ENCODE assay signal across 15 cellular contexts in the genomic region with DNA sequence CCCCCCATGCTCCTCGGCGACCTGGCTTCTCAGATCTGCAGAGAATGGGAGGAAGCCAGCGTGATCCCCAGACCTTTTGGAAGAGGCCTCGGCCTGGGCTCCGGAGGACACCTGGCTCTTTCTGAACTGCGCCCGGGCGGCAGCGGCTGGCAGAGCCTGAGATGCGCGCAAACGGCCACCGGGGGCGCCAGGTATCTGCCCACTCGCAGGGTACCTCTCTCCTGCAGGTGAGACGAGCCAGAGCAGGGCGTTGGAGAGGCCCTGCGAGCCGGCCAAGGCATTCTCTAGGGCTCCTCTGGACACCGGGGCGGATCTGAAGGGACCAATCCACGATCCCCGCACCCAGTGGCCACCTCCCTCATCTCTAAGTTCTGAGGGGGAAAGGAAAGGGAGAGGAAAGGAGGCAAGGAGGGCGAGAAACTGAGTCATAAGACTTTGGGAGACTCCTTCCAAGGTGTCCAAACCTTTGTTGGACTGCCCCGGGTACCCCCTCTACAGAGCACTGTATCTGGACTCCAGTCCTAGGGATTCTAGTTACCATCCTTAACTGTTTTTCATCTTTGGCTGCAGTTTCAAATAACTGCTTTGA. TPM values are rescaled to one million over a fixed set of nuclear protein-coding genes. Genes with fewer than 3 reads are reported as not detected.
A peak's percentile ranks its signal among the peaks of the same experiment; 100 is the strongest.
DNase-seq lines count a peak whose midpoint lies in the region; ATAC-seq and TF ChIP-seq lines count a peak whose summit lies in the region.
"Had no signal": no experiment of that assay in that cellular context is flagged by ENCODE, and none has a peak within 500 bp of the region (broad histone marks: within the 10 kb centered on the region; RNA-seq: fewer than 3 reads in every experiment).

No MANE protein-coding gene starts in this region.

- POLR2A ChIA-PET in HCT116 (lab: Charles Lee): no interaction called here

- H3K4me1 ChIP-seq in HCT116 (ENCODE audit: control insufficient read depth in 1 of 2, insufficient read depth in 2 of 2, low read length in 2 of 2): no peaks in the 10 kb centered on the region
- H3K4me1 ChIP-seq: body of pancreas had no signal

- H3K4me3 ChIP-seq in HCT116 (replicated peaks in 1 of 2; ENCODE audit: low read depth in 1 of 2, low read length in 2 of 2) (no peak overlapping the region), SU-DHL-6 (ENCODE audit: insufficient read depth, low read length, poor library complexity, severe bottlenecking) (no peak overlapping the region)
- H3K4me3 ChIP-seq: body of pancreas, smooth muscle cell had no signal

- H3K27me3 ChIP-seq in HCT116 (ENCODE audit: insufficient read depth, low read length) (no peaks in the 10 kb centered on the region), SU-DHL-6 (ENCODE audit: low read length) (no peaks in the 10 kb centered on the region)
- H3K27me3 ChIP-seq: body of pancreas had no signal

- no peaks in the 10 kb centered on the region for H3K36me3 ChIP-seq in HCT116 (ENCODE audit: control insufficient read depth in 1 of 2, insufficient read depth in 2 of 2, low read length in 2 of 2)
- no peaks in the 10 kb centered on the region for H3K36me3 ChIP-seq in SU-DHL-6 (ENCODE audit: low read length)

- no peak overlapping the region for H3K9ac ChIP-seq in HCT116 (ENCODE audit: low read length)
- no peak overlapping the region for H3K9ac ChIP-seq in SU-DHL-6 (ENCODE audit: low read length)

- peak; percentile 96 for ATAC-seq in HCT116
- ATAC-seq: body of pancreas; naive thymus-derived CD8-positive, alpha-beta T cell had no signal

- intact Hi-C loops in HCT116 (cut with micrococcal nuclease): no loop called here

- no peak for TF ChIP-seq POLR2A in HCT116 (IDR thresholded peaks at IDR 0.05; ENCODE audit: borderline replicate concordance, extremely low read depth, insufficient read depth, insufficient read length)

- CTCF ChIA-PET in HCT116 (lab: Charles Lee): no interaction called here

- TF ChIP-seq CTCF in HCT116 (IDR thresholded peaks at IDR 0.05 in 2 of 3, conservative IDR thresholded peaks at IDR 0.05 in 1 of 3; ENCODE audit: borderline replicate concordance in 1 of 3, insufficient read depth in 1 of 3, low read depth in 2 of 3, low read length in 2 of 3) (peak in 2 of 3 experiments; percentile 55 to 63; a peak in 4 of 6 replicates), SU-DHL-6 (IDR thresholded peaks at IDR 0.05; ENCODE audit: insufficient read depth, low read length, poor library complexity, severe bottlenecking) (peak; percentile 40)

- no peaks in the 10 kb centered on the region for H3F3A ChIP-seq in SU-DHL-6 (ENCODE audit: insufficient read depth)

- no peaks in the 10 kb centered on the region for H3K9me2 ChIP-seq in HCT116 (ENCODE audit: insufficient read depth)
- no peaks in the 10 kb centered on the region for H3K9me2 ChIP-seq in SU-DHL-6 (replicated peaks; ENCODE audit: insufficient read depth, low read length)

- no peak overlapping the region for H3K4me2 ChIP-seq in HCT116 (ENCODE audit: low read length)
- H3K4me2 ChIP-seq in SU-DHL-6 (ENCODE audit: low read depth, low read length, poor library complexity, severe bottlenecking): no peak overlapping the region
- H3K4me2 ChIP-seq: smooth muscle cell had no signal

- no peaks in the 10 kb centered on the region; a peak in 1 of 4 replicates for H3K9me3 ChIP-seq in HCT116 (ENCODE audit: control insufficient read depth in 1 of 2, insufficient read depth in 1 of 2, low read depth in 1 of 2, low read length in 2 of 2)
- no peaks in the 10 kb centered on the region for H3K9me3 ChIP-seq in SU-DHL-6 (ENCODE audit: insufficient read depth, low read length)

- no TSS peak for BruUV-seq in HCT116 (replicated peaks; lab: Mats Ljungman, UMichigan)

- RAD21 ChIA-PET in HCT116 (lab: Charles Lee; ENCODE audit: low non-redundant PET in 1 of 2, low total read pairs in 2 of 2, uncharacterized antibody in 2 of 2, unreplicated experiment in 2 of 2): no interaction called here

- H3K27ac ChIP-seq in HCT116 (ENCODE audit: low read depth, low read length) (no peak overlapping the region), SU-DHL-6 (ENCODE audit: low read depth, low read length) (no peak overlapping the region)
- H3K27ac ChIP-seq: body of pancreas, epithelial cell of prostate had no signal

- H2AFZ ChIP-seq in HCT116 (ENCODE audit: low read depth, low read length, poor library complexity, severe bottlenecking) (no peak overlapping the region), SU-DHL-6 (ENCODE audit: low read depth, low read length, severe bottlenecking) (no peak overlapping the region)

- H3K79me2 ChIP-seq in HCT116 (ENCODE audit: insufficient read depth, low read length): no peaks in the 10 kb centered on the region
- no peaks in the 10 kb centered on the region for H3K79me2 ChIP-seq in SU-DHL-6 (ENCODE audit: insufficient read depth, low read length)

- H4K20me1 ChIP-seq in HCT116 (ENCODE audit: insufficient read depth) (no peaks in the 10 kb centered on the region), SU-DHL-6 (ENCODE audit: low read depth, low read length) (no peaks in the 10 kb centered on the region)

- peak; percentile 57 for DNase-seq in DMS53 (lab: John Stamatoyannopoulos, UW)
- DNase-seq in DMS53 treated with DMSO at 0.1 percent for 48 hours (lab: John Stamatoyannopoulos, UW; ENCODE audit: unreplicated experiment): no peak
- no peak for DNase-seq in HCT116 (ENCODE audit: low read depth, low spot score)
- DNase-seq in left kidney (ENCODE audit: low read depth, low spot score): peak; percentile 9
- no peak for DNase-seq in DMS153 treated with DMSO at 0.1 percent for 48 hours (lab: John Stamatoyannopoulos, UW; ENCODE audit: unreplicated experiment)
- no peak for DNase-seq in NCI-H1092 (lab: John Stamatoyannopoulos, UW)
- DNase-seq in activated naive CD4-positive, alpha-beta T cell treated with Interleukin-2 at 50 U/mL for 16 hours: no peak
- DNase-seq: DMS79 treated with DMSO at 0.1 percent for 48 hours; naive thymus-derived CD8-positive, alpha-beta T cell; NCI-H345; SW 1271 had no signal

- no peak for TF ChIP-seq RAD21 in HCT116 (IDR thresholded peaks at IDR 0.05; ENCODE audit: low read depth)

TF ChIP-seq in HCT116, 20 proteins besides CTCF, POLR2A, EP300 and RAD21:
- no peak for TF ChIP-seq MAX (IDR thresholded peaks at IDR 0.05)

RNA-seq across cellular contexts. Expression of gene SLC46A2, which starts 55.0 kb away (rescaled TPM):
- not detected for total RNA-seq in HCT116 (2021; ENCODE audit: unreplicated experiment)
- polyA plus RNA-seq in HCT116 (2012): 0.05 and 0.10 TPM in 2 replicates
- total RNA-seq: naive thymus-derived CD8-positive, alpha-beta T cell; smooth muscle cell had no signal
- polyA plus RNA-seq: smooth muscle cell had no signal

Comparison
In these comparisons a context has a peak if more than half of its experiments do, and no peak if none do; other contexts are left out.
1. DNase-seq: peak in DMS53 (single experiment) and left kidney (single experiment); none in DMS53 treated with DMSO at 0.1 percent for 48 hours (single experiment), HCT116 (single experiment), DMS153 treated with DMSO at 0.1 percent for 48 hours (single experiment), NCI-H1092 (single experiment) and activated naive CD4-positive, alpha-beta T cell treated with Interleukin-2 at 50 U/mL for 16 hours (single experiment).